In the genomic region with DNA sequence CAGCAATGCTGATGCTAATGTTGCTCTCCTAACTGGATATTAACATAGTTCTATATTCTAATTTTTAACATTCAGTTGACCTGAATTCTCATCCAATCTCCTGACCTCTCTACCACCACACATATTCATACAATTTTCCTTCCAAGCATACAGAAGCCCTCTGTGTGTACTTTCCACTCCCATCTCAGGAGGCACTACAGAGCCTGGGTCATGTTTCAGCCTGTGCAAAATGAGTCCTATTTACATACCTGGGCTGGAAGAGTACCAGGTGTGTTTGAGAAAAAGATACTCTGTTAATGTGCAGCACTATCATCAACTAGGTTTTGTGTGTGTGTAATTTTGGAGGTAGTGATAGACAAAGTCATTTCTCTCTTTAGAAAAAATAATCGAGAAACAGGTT, we compare ENCODE assay signal across 25 cellular contexts.
DNase-seq lines count a peak whose midpoint lies in the region; ATAC-seq and TF ChIP-seq lines count a peak whose summit lies in the region.
"Had no signal": no experiment of that assay in that cellular context is flagged by ENCODE, and none has a peak within 500 bp of the region (broad histone marks: within the 10 kb centered on the region; RNA-seq: fewer than 3 reads in every experiment).

No MANE protein-coding gene starts in this region.

- intact Hi-C loops in activated T-helper 1 cell treated with anti-CD3 and anti-CD28 coated beads, Interleukin-12 subunit alpha, Interleukin-12 subunit beta, Interleukin-2, Interleukin-4 antibody, amounts not matched to agents 30 ng/mL and 10 ng/mL and 1 ng/mL, durations not matched to agents 14 hours and 24 hours and 36 hours (cut with micrococcal nuclease), result no loop called here

- H3K9me3 Mint-ChIP-seq in progenitor cell of endocrine pancreas (ENCODE audit: low read depth), result no peaks in the 10 kb centered on the region
- H3K9me3 Mint-ChIP-seq in activated T-helper 1 cell treated with anti-CD3 and anti-CD28 coated beads, Interleukin-12 subunit alpha, Interleukin-12 subunit beta, Interleukin-2, Interleukin-4 antibody, amounts not matched to agents 30 ng/mL and 10 ng/mL and 1 ng/mL, durations not matched to agents 14 hours and 24 hours and 36 hours, result no peaks in the 10 kb centered on the region
- H3K9me3 Mint-ChIP-seq: nephron progenitor cell had no signal

- H3K4me3 Mint-ChIP-seq in progenitor cell of endocrine pancreas (ENCODE audit: low read depth), result no peak overlapping the region
- no peak overlapping the region for H3K4me3 Mint-ChIP-seq in activated T-helper 1 cell treated with anti-CD3 and anti-CD28 coated beads, Interleukin-12 subunit alpha, Interleukin-12 subunit beta, Interleukin-2, Interleukin-4 antibody, amounts not matched to agents 30 ng/mL and 10 ng/mL and 1 ng/mL, durations not matched to agents 14 hours and 24 hours and 36 hours
- H3K4me3 Mint-ChIP-seq: CD14-positive monocyte; central memory CD8-positive, alpha-beta T cell; nephron progenitor cell; stimulated activated memory B cell treated with anti-CD40 and anti-IgM and Interleukin-4, amounts not matched to agents 10 μg/mL and 1 μg/mL and 100 μg/mL, for 72 hours had no signal

- no peaks in the 10 kb centered on the region for H3K9me3 ChIP-seq in RWPE2 (ENCODE audit: severe bottlenecking)
- H3K9me3 ChIP-seq: MG63, Peyer's patch, SK-N-SH, tibial artery had no signal

- no peaks in the 10 kb centered on the region for H3K36me3 Mint-ChIP-seq in progenitor cell of endocrine pancreas (ENCODE audit: insufficient read depth)
- H3K36me3 Mint-ChIP-seq in activated T-helper 1 cell treated with anti-CD3 and anti-CD28 coated beads, Interleukin-12 subunit alpha, Interleukin-12 subunit beta, Interleukin-2, Interleukin-4 antibody, amounts not matched to agents 30 ng/mL and 10 ng/mL and 1 ng/mL, durations not matched to agents 14 hours and 24 hours and 36 hours (ENCODE audit: low read depth), result no peaks in the 10 kb centered on the region
- H3K36me3 Mint-ChIP-seq: CD14-positive monocyte; stimulated activated memory B cell treated with anti-CD40 and anti-IgM and Interleukin-4, amounts not matched to agents 10 μg/mL and 1 μg/mL and 100 μg/mL, for 72 hours had no signal

- no peaks in the 10 kb centered on the region for H3K27me3 ChIP-seq in RWPE2 (ENCODE audit: insufficient read depth, poor library complexity, severe bottlenecking)
- H3K27me3 ChIP-seq: MG63, Peyer's patch, spleen, tibial artery had no signal

- H3K4me1 ChIP-seq in RWPE2 (ENCODE audit: insufficient read depth, poor library complexity, severe bottlenecking), result no peaks in the 10 kb centered on the region
- H3K4me1 ChIP-seq: spleen, tibial artery had no signal

- no peak overlapping the region for H3K27ac ChIP-seq in RWPE2 (ENCODE audit: poor library complexity, severe bottlenecking)
- H3K27ac ChIP-seq: Peyer's patch, spleen, tibial artery had no signal

- H3K27ac Mint-ChIP-seq in progenitor cell of endocrine pancreas, result no peak overlapping the region
- H3K27ac Mint-ChIP-seq in activated T-helper 1 cell treated with anti-CD3 and anti-CD28 coated beads, Interleukin-12 subunit alpha, Interleukin-12 subunit beta, Interleukin-2, Interleukin-4 antibody, amounts not matched to agents 30 ng/mL and 10 ng/mL and 1 ng/mL, durations not matched to agents 14 hours and 24 hours and 36 hours, result no peak overlapping the region
- H3K27ac Mint-ChIP-seq: CD14-positive monocyte; nephron progenitor cell; stimulated activated memory B cell treated with anti-CD40 and anti-IgM and Interleukin-4, amounts not matched to agents 10 μg/mL and 1 μg/mL and 100 μg/mL, for 72 hours had no signal

- no peak for TF ChIP-seq CTCF in RWPE2 (IDR thresholded peaks at IDR 0.05; ENCODE audit: poor library complexity, severe bottlenecking)
- peak; percentile 39 for TF ChIP-seq CTCF in progenitor cell of endocrine pancreas (IDR thresholded peaks at IDR 0.05; ENCODE audit: unreplicated experiment)

- no peak overlapping the region for H3K4me3 ChIP-seq in RWPE2 (ENCODE audit: severe bottlenecking)
- H3K4me3 ChIP-seq: GM12878, MG63, Peyer's patch, spleen, tibial artery had no signal

- ATAC-seq in RWPE2 (ENCODE audit: low read depth) (0 out of 3 replicates have a peak, but pooled peaks have one; percentile 40), HG02571 (IDR thresholded peaks at IDR 0.05; ENCODE audit: unreplicated experiment) (no peak)
- ATAC-seq: GM12878; stimulated activated memory B cell treated with anti-CD40 and anti-IgM and Interleukin-4, amounts not matched to agents 10 μg/mL and 1 μg/mL and 100 μg/mL, for 72 hours had no signal

- DNase-seq in DMS79 treated with DMSO at 0.1 percent for 48 hours (lab: John Stamatoyannopoulos, UW) (peak; percentile 20), DMS79 (lab: John Stamatoyannopoulos, UW) (no peak), NCI-H2081 (lab: John Stamatoyannopoulos, UW) (peak; percentile 60 to 91), RWPE2 (ENCODE audit: low spot score) (no peak), progenitor cell of endocrine pancreas (ENCODE audit: low spot score, unreplicated experiment) (no peak), COR-L47 (lab: John Stamatoyannopoulos, UW) (no peak)
- DNase-seq in activated T-helper 1 cell treated with anti-CD3 and anti-CD28 coated beads, Interleukin-12 subunit alpha, Interleukin-12 subunit beta, Interleukin-2, Interleukin-4 antibody, amounts not matched to agents 30 ng/mL and 10 ng/mL and 1 ng/mL, durations not matched to agents 14 hours and 24 hours and 36 hours (ENCODE audit: low spot score), result no peak
- DNase-seq: activated gamma-delta T cell treated with Interleukin-2 at 50 U/mL for 16 hours; amygdala; effector CD4-positive, alpha-beta T cell; head of caudate nucleus; kidney; MG63; NCI-H446 treated with DMSO at 0.1 percent for 48 hours; nephron progenitor cell; Peyer's patch; SK-N-SH; spleen; T1000; tibial artery had no signal

- no peaks in the 10 kb centered on the region for H3K36me3 ChIP-seq in RWPE2 (ENCODE audit: low read depth)
- H3K36me3 ChIP-seq: MG63, Peyer's patch, spleen, tibial artery had no signal

- no peaks in the 10 kb centered on the region for H3K27me3 Mint-ChIP-seq in progenitor cell of endocrine pancreas
- H3K27me3 Mint-ChIP-seq in activated T-helper 1 cell treated with anti-CD3 and anti-CD28 coated beads, Interleukin-12 subunit alpha, Interleukin-12 subunit beta, Interleukin-2, Interleukin-4 antibody, amounts not matched to agents 30 ng/mL and 10 ng/mL and 1 ng/mL, durations not matched to agents 14 hours and 24 hours and 36 hours (ENCODE audit: insufficient read depth), result no peaks in the 10 kb centered on the region
- H3K27me3 Mint-ChIP-seq: central memory CD8-positive, alpha-beta T cell; stimulated activated memory B cell treated with anti-CD40 and anti-IgM and Interleukin-4, amounts not matched to agents 10 μg/mL and 1 μg/mL and 100 μg/mL, for 72 hours had no signal

- H3K4me1 Mint-ChIP-seq in progenitor cell of endocrine pancreas (ENCODE audit: low read depth), result peaks cover 2% of the 10 kb centered on the region
- H3K4me1 Mint-ChIP-seq in activated T-helper 1 cell treated with anti-CD3 and anti-CD28 coated beads, Interleukin-12 subunit alpha, Interleukin-12 subunit beta, Interleukin-2, Interleukin-4 antibody, amounts not matched to agents 30 ng/mL and 10 ng/mL and 1 ng/mL, durations not matched to agents 14 hours and 24 hours and 36 hours (ENCODE audit: low read depth), result no peaks in the 10 kb centered on the region
- H3K4me1 Mint-ChIP-seq: central memory CD8-positive, alpha-beta T cell; nephron progenitor cell; stimulated activated memory B cell treated with anti-CD40 and anti-IgM and Interleukin-4, amounts not matched to agents 10 μg/mL and 1 μg/mL and 100 μg/mL, for 72 hours had no signal

Comparison
In these comparisons a context has a peak if more than half of its experiments do, and no peak if none do; other contexts are left out.
1. DNase-seq: peak in DMS79 treated with DMSO at 0.1 percent for 48 hours (single experiment) and NCI-H2081 (2 of 2); none in DMS79 (single experiment), RWPE2 (single experiment), progenitor cell of endocrine pancreas (single experiment), activated T-helper 1 cell treated with anti-CD3 and anti-CD28 coated beads, Interleukin-12 subunit alpha, Interleukin-12 subunit beta, Interleukin-2, Interleukin-4 antibody, amounts not matched to agents 30 ng/mL and 10 ng/mL and 1 ng/mL, durations not matched to agents 14 hours and 24 hours and 36 hours (single experiment) and COR-L47 (single experiment).